8 cellular contexts compared by ENCODE assay signal in the genomic region with DNA sequence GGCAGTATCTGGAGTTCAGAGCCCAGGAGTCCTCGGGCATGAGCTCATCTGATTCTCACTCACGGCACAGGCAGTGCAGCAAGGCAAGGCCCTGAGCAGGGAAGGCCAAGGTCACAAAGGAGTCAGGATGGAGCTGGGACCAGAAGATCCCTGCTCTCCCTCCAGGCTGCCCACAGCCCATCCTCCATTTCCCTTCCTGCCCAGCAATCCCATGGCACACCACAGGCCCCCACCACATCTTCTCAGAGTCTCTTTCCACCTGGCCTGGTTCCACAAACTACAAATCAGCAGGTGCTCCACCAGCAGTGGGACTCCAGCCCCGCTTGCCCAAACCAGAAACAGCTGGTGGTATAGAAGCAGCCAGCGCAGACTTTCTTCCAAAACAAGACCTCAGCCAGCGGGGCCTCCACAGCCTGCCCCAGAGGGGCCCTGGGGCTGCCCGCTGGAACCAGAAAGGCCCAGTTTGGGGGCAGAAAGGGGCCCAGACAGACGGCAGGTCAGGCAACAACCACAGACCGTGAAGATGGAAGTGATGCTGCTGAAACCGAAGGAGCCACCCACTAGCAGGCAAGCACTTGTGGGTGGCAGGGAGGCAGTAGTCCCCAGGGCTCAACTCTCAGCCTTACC. TPM values are rescaled to one million over a fixed set of nuclear protein-coding genes. Genes with fewer than 3 reads are reported as not detected.
DNase-seq lines count a peak whose midpoint lies in the region; ATAC-seq and TF ChIP-seq lines count a peak whose summit lies in the region.

No MANE protein-coding gene starts in this region.

- POLR2A ChIA-PET in activated CD4-positive, alpha-beta memory T cell treated with anti-CD3 and anti-CD28 coated beads, Interleukin-2, amount 10 ng/mL, durations not matched to agents 7 days and 5 days (lab: Charles Lee), result interaction anchor here (0.6 to 4.5 kb wide), 8 partner anchors 8 to 31 kb away, joined by 3 to 24 read pairs (median 4); a partner anchor contains a TSS

- H3K27ac ChIP-seq in muscle layer of colon (ENCODE audit: low read depth, low read length), result peak overlapping the region; percentile 67

- no peak overlapping the region for H3K9ac ChIP-seq in muscle layer of colon (ENCODE audit: low read length)

- TF ChIP-seq CTCF in endothelial cell (IDR thresholded peaks at IDR 0.05; ENCODE audit: unreplicated experiment), result no peak

- H3K9me3 Mint-ChIP-seq in activated CD4-positive, alpha-beta T cell treated with anti-CD3 and anti-CD28 coated beads, Interleukin-2, amount 10 ng/mL, durations not matched to agents 24 days and 14 days, result no peaks in the 10 kb centered on the region
- no peaks in the 10 kb centered on the region for H3K9me3 Mint-ChIP-seq in activated CD4-positive, alpha-beta memory T cell treated with anti-CD3 and anti-CD28 coated beads, Interleukin-2, amount 10 ng/mL, durations not matched to agents 7 days and 5 days
- H3K9me3 Mint-ChIP-seq in endothelial cell (ENCODE audit: unreplicated experiment), result no peaks in the 10 kb centered on the region

- CTCF ChIA-PET in activated CD4-positive, alpha-beta memory T cell treated with anti-CD3 and anti-CD28 coated beads, Interleukin-2, amount 10 ng/mL, durations not matched to agents 7 days and 5 days (lab: Charles Lee), result interaction anchor here (0.9 to 1.6 kb wide), 4 partner anchors 14 to 96 kb away, joined by 3 to 5 read pairs (median 4); no protein-coding TSS in a partner anchor

- intact Hi-C loops in activated CD4-positive, alpha-beta T cell treated with anti-CD3 and anti-CD28 coated beads, Interleukin-2, amount 10 ng/mL, durations not matched to agents 24 days and 14 days (cut with micrococcal nuclease), result loop anchor here (1.0 kb wide), 1 partner anchor 10 kb away; no protein-coding TSS in a partner anchor

- H3K9me3 ChIP-seq in muscle layer of colon (ENCODE audit: low read length), result no peaks in the 10 kb centered on the region

- no peaks in the 10 kb centered on the region for H3K27me3 ChIP-seq in muscle layer of colon (ENCODE audit: control insufficient read depth in 1 of 2, insufficient read depth in 2 of 2, low read length in 2 of 2)

- H3K4me3 Mint-ChIP-seq in activated CD4-positive, alpha-beta T cell treated with anti-CD3 and anti-CD28 coated beads, Interleukin-2, amount 10 ng/mL, durations not matched to agents 24 days and 14 days, result peak overlapping the region; percentile 66
- H3K4me3 Mint-ChIP-seq in activated CD4-positive, alpha-beta memory T cell treated with anti-CD3 and anti-CD28 coated beads, Interleukin-2, amount 10 ng/mL, durations not matched to agents 7 days and 5 days, result no peak overlapping the region
- no peak overlapping the region for H3K4me3 Mint-ChIP-seq in endothelial cell (ENCODE audit: unreplicated experiment)

- ATAC-seq in HG02870 (IDR thresholded peaks at IDR 0.05; ENCODE audit: unreplicated experiment), result peak; percentile 50

- H3K4me1 Mint-ChIP-seq in activated CD4-positive, alpha-beta T cell treated with anti-CD3 and anti-CD28 coated beads, Interleukin-2, amount 10 ng/mL, durations not matched to agents 24 days and 14 days, result peaks cover 79% of the 10 kb centered on the region
- H3K4me1 Mint-ChIP-seq in activated CD4-positive, alpha-beta memory T cell treated with anti-CD3 and anti-CD28 coated beads, Interleukin-2, amount 10 ng/mL, durations not matched to agents 7 days and 5 days, result peaks cover 70% of the 10 kb centered on the region
- H3K4me1 Mint-ChIP-seq in endothelial cell (ENCODE audit: unreplicated experiment), result peaks cover 34% of the 10 kb centered on the region

- H3K36me3 Mint-ChIP-seq in activated CD4-positive, alpha-beta T cell treated with anti-CD3 and anti-CD28 coated beads, Interleukin-2, amount 10 ng/mL, durations not matched to agents 24 days and 14 days (ENCODE audit: low read depth), result peaks cover 81% of the 10 kb centered on the region
- H3K36me3 Mint-ChIP-seq in activated CD4-positive, alpha-beta memory T cell treated with anti-CD3 and anti-CD28 coated beads, Interleukin-2, amount 10 ng/mL, durations not matched to agents 7 days and 5 days (ENCODE audit: low read depth), result peaks cover 66% of the 10 kb centered on the region
- H3K36me3 Mint-ChIP-seq in endothelial cell (ENCODE audit: low read depth, unreplicated experiment), result peaks cover 22% of the 10 kb centered on the region

- no peak for DNase-seq in activated CD4-positive, alpha-beta T cell treated with anti-CD3 and anti-CD28 coated beads, Interleukin-2, amount 10 ng/mL, durations not matched to agents 24 days and 14 days
- DNase-seq in activated CD4-positive, alpha-beta T cell treated with anti-CD3 and anti-CD28 coated beads, Interleukin-2, amount 50 U/mL, for 4 hours, result no peak
- peak; percentile 28 for DNase-seq in activated CD4-positive, alpha-beta memory T cell treated with anti-CD3 and anti-CD28 coated beads, Interleukin-2, amount 10 ng/mL, durations not matched to agents 7 days and 5 days
- DNase-seq in DMS53 (lab: John Stamatoyannopoulos, UW) (no peak), KBM-7 (no peak), endothelial cell (ENCODE audit: low spot score) (no peak)

- H3K4me3 ChIP-seq in muscle layer of colon (ENCODE audit: low read depth in 1 of 2, low read length in 2 of 2), result no peak overlapping the region

- in situ Hi-C loops in KBM-7 (cut with MboI; ENCODE audit: low pct_unique_long_range_greater_than_20kb, low sequenced_read_pairs), result no loop called here

- H3K27ac Mint-ChIP-seq in activated CD4-positive, alpha-beta T cell treated with anti-CD3 and anti-CD28 coated beads, Interleukin-2, amount 10 ng/mL, durations not matched to agents 24 days and 14 days, result peak overlapping the region; percentile 93
- peak overlapping the region; percentile 66 for H3K27ac Mint-ChIP-seq in activated CD4-positive, alpha-beta memory T cell treated with anti-CD3 and anti-CD28 coated beads, Interleukin-2, amount 10 ng/mL, durations not matched to agents 7 days and 5 days
- H3K27ac Mint-ChIP-seq in endothelial cell (ENCODE audit: unreplicated experiment), result no peak overlapping the region

- no peaks in the 10 kb centered on the region for H3K36me3 ChIP-seq in muscle layer of colon (ENCODE audit: insufficient read depth, low read length)

- H3K4me1 ChIP-seq in muscle layer of colon (ENCODE audit: insufficient read depth, low read length), result peaks cover 51% of the 10 kb centered on the region

- H3K27me3 Mint-ChIP-seq in activated CD4-positive, alpha-beta T cell treated with anti-CD3 and anti-CD28 coated beads, Interleukin-2, amount 10 ng/mL, durations not matched to agents 24 days and 14 days, result no peaks in the 10 kb centered on the region
- no peaks in the 10 kb centered on the region for H3K27me3 Mint-ChIP-seq in activated CD4-positive, alpha-beta memory T cell treated with anti-CD3 and anti-CD28 coated beads, Interleukin-2, amount 10 ng/mL, durations not matched to agents 7 days and 5 days
- peaks cover 3% of the 10 kb centered on the region for H3K27me3 Mint-ChIP-seq in endothelial cell (ENCODE audit: unreplicated experiment)

RNA-seq across cellular contexts. Expression of a gene that starts 12.2 kb away (rescaled TPM):
- 345 and 360 TPM in 2 replicates for total RNA-seq in activated CD4-positive, alpha-beta T cell treated with anti-CD3 and anti-CD28 coated beads, Interleukin-2, amount 10 ng/mL, durations not matched to agents 24 days and 14 days
- 100 to 1,000 TPM; 188 to 201 TPM for total RNA-seq in activated CD4-positive, alpha-beta memory T cell treated with anti-CD3 and anti-CD28 coated beads, Interleukin-2, amount 10 ng/mL, durations not matched to agents 7 days and 5 days
- total RNA-seq in endothelial cell (ENCODE audit: unreplicated experiment), result 76.0 TPM

RNA-seq across cellular contexts. Expression of a gene that starts 48.3 kb away (rescaled TPM):
- total RNA-seq in activated CD4-positive, alpha-beta T cell treated with anti-CD3 and anti-CD28 coated beads, Interleukin-2, amount 10 ng/mL, durations not matched to agents 24 days and 14 days, result not detected in 2 replicates
- not detected for total RNA-seq in activated CD4-positive, alpha-beta memory T cell treated with anti-CD3 and anti-CD28 coated beads, Interleukin-2, amount 10 ng/mL, durations not matched to agents 7 days and 5 days
- 32.5 TPM for total RNA-seq in endothelial cell (ENCODE audit: unreplicated experiment)

Comparison
In these comparisons a context has a peak if more than half of its experiments do, and no peak if none do; other contexts are left out.
1. RNA of a gene that starts 48.3 kb away (total RNA-seq): 32.5 TPM in endothelial cell (single experiment); not detected in activated CD4-positive, alpha-beta memory T cell treated with anti-CD3 and anti-CD28 coated beads, Interleukin-2, amount 10 ng/mL, durations not matched to agents 7 days and 5 days and not detected in activated CD4-positive, alpha-beta T cell treated with anti-CD3 and anti-CD28 coated beads, Interleukin-2, amount 10 ng/mL, durations not matched to agents 24 days and 14 days; every median in the first group is over 10 times any median in the second.